Comparison of ENCODE assay signal across 1 cellular context in the genomic region with DNA sequence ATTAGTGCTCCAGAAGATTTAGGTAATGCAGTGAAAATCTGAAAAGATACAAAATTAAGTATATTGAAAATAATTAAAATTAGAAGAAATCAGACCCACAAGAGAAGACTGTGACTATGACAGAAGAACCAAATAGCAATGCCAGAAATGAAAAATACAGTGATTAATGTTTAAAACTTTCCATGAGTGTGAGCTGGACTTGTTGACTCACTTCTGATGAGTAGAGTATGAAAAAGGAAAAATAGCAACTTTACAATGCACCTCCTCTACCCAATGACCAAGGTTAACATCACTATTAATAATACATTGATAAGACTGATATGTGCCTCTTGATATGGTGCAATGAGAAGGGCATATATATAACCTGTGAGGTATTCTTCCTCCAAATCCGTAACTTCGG.
TF ChIP-seq lines count a peak whose summit lies in the region.

No MANE protein-coding gene starts in this region.

TF ChIP-seq in IMR-90, 13 proteins besides CTCF, POLR2A, EP300 and RAD21 (continued from another document):
- no peak for TF ChIP-seq CHD1 (IDR thresholded peaks at IDR 0.05; ENCODE audit: low read depth, low read length)
